ENCODE assay signal across 8 cellular contexts in genomic region chr7:123871998-123872867, GRCh38. TPM values are rescaled to one million over a fixed set of nuclear protein-coding genes. Genes with fewer than 3 reads are reported as not detected.
DNase-seq lines count a peak whose midpoint lies in the region; ATAC-seq and TF ChIP-seq lines count a peak whose summit lies in the region.

No MANE protein-coding gene starts in this region.

- no peaks in the 10 kb centered on the region for H3K9me3 Mint-ChIP-seq in activated T-helper 1 cell treated with anti-CD3 and anti-CD28 coated beads, Interleukin-12 subunit alpha, Interleukin-12 subunit beta, Interleukin-2, Interleukin-4 antibody, amounts not matched to agents 30 ng/mL and 10 ng/mL and 1 ng/mL, durations not matched to agents 14 hours and 24 hours and 36 hours

- H3K27ac ChIP-seq in foreskin keratinocyte (no peak overlapping the region), psoas muscle (no peak overlapping the region)

- no peaks in the 10 kb centered on the region for H3K9me3 ChIP-seq in psoas muscle

- TF ChIP-seq CTCF in foreskin keratinocyte (conservative IDR thresholded peaks at IDR 0.05) (peak; percentile 75), psoas muscle (IDR thresholded peaks at IDR 0.05) (peak; percentile 65)

- no peak overlapping the region for H3K4me3 ChIP-seq in psoas muscle

- no peaks in the 10 kb centered on the region for H3K4me1 Mint-ChIP-seq in activated T-helper 1 cell treated with anti-CD3 and anti-CD28 coated beads, Interleukin-12 subunit alpha, Interleukin-12 subunit beta, Interleukin-2, Interleukin-4 antibody, amounts not matched to agents 30 ng/mL and 10 ng/mL and 1 ng/mL, durations not matched to agents 14 hours and 24 hours and 36 hours (ENCODE audit: low read depth)

- peaks cover 3% of the 10 kb centered on the region for H3K27me3 Mint-ChIP-seq in activated T-helper 1 cell treated with anti-CD3 and anti-CD28 coated beads, Interleukin-12 subunit alpha, Interleukin-12 subunit beta, Interleukin-2, Interleukin-4 antibody, amounts not matched to agents 30 ng/mL and 10 ng/mL and 1 ng/mL, durations not matched to agents 14 hours and 24 hours and 36 hours (ENCODE audit: insufficient read depth)

- H3K4me1 ChIP-seq in foreskin keratinocyte (no peaks in the 10 kb centered on the region), psoas muscle (peaks cover 3% of the 10 kb centered on the region)

- intact Hi-C loops in psoas muscle (cut with DNase I) = loop anchor here in 1 of 2 donors (5.0 kb wide), 1 partner anchor 290 kb away; no protein-coding TSS in a partner anchor
- intact Hi-C loops in activated T-helper 1 cell treated with anti-CD3 and anti-CD28 coated beads, Interleukin-12 subunit alpha, Interleukin-12 subunit beta, Interleukin-2, Interleukin-4 antibody, amounts not matched to agents 30 ng/mL and 10 ng/mL and 1 ng/mL, durations not matched to agents 14 hours and 24 hours and 36 hours (cut with micrococcal nuclease) = loop anchor here (1.0 to 2.0 kb wide), 2 partner anchors 248 to 377 kb away; no protein-coding TSS in a partner anchor

- no peak overlapping the region for H3K27ac Mint-ChIP-seq in activated T-helper 1 cell treated with anti-CD3 and anti-CD28 coated beads, Interleukin-12 subunit alpha, Interleukin-12 subunit beta, Interleukin-2, Interleukin-4 antibody, amounts not matched to agents 30 ng/mL and 10 ng/mL and 1 ng/mL, durations not matched to agents 14 hours and 24 hours and 36 hours

- peak; percentile 93 for ATAC-seq in GM18907 (IDR thresholded peaks at IDR 0.05; ENCODE audit: unreplicated experiment)
- ATAC-seq in HG03060 (IDR thresholded peaks at IDR 0.05; ENCODE audit: low read depth, unreplicated experiment) = peak; percentile 84
- peak; percentile 91 for ATAC-seq in foreskin keratinocyte
- peak; percentile 83 to 97 (median 95) for ATAC-seq in psoas muscle

- no peaks in the 10 kb centered on the region for H3K36me3 Mint-ChIP-seq in activated T-helper 1 cell treated with anti-CD3 and anti-CD28 coated beads, Interleukin-12 subunit alpha, Interleukin-12 subunit beta, Interleukin-2, Interleukin-4 antibody, amounts not matched to agents 30 ng/mL and 10 ng/mL and 1 ng/mL, durations not matched to agents 14 hours and 24 hours and 36 hours (ENCODE audit: low read depth)

- H3K36me3 ChIP-seq in psoas muscle (ENCODE audit: insufficient read depth in 1 of 2, low read depth in 1 of 2) = no peaks in the 10 kb centered on the region

- H3K27me3 ChIP-seq in foreskin keratinocyte (peaks cover 2% of the 10 kb centered on the region), psoas muscle (ENCODE audit: insufficient read depth in 3 of 3, low read length in 2 of 3) (no peaks in the 10 kb centered on the region)

- no peak overlapping the region for H3K4me3 Mint-ChIP-seq in activated T-helper 1 cell treated with anti-CD3 and anti-CD28 coated beads, Interleukin-12 subunit alpha, Interleukin-12 subunit beta, Interleukin-2, Interleukin-4 antibody, amounts not matched to agents 30 ng/mL and 10 ng/mL and 1 ng/mL, durations not matched to agents 14 hours and 24 hours and 36 hours

- WGBS in psoas muscle, 3 donors = 18 to 23% (median 20%) methylated on average over 7 of the region's 7 CpGs

- DNase-seq in COLO668 (lab: John Stamatoyannopoulos, UW; ENCODE audit: unreplicated experiment) (peak; percentile 47), NCI-H2029 treated with DMSO at 0.1 percent for 48 hours (lab: John Stamatoyannopoulos, UW) (peak; percentile 14), foreskin keratinocyte (peak in 1 of 2 donors; percentile 42), psoas muscle (peak; percentile 19 to 46)
- peak; percentile 9 to 16 for DNase-seq in activated CD4-positive, alpha-beta T cell treated with anti-CD3 and anti-CD28 coated beads, Interleukin-2, amount 50 U/mL, for 4 hours
- DNase-seq in activated T-helper 1 cell treated with anti-CD3 and anti-CD28 coated beads, Interleukin-12 subunit alpha, Interleukin-12 subunit beta, Interleukin-2, Interleukin-4 antibody, amounts not matched to agents 30 ng/mL and 10 ng/mL and 1 ng/mL, durations not matched to agents 14 hours and 24 hours and 36 hours (ENCODE audit: low spot score) = no peak

RNA-seq across cellular contexts. Expression of gene HYAL4, which starts 27.3 kb away (rescaled TPM):
- total RNA-seq in foreskin keratinocyte (0.17 TPM in 1 of 2 replicates, not detected in the other), psoas muscle (1 to 10 TPM in 3 of 4 donors, under 1 TPM in 1; 0.19 to 3.2 (median 2.4) TPM)
- polyA plus RNA-seq in foreskin keratinocyte (0.10 TPM in 1 of 2 replicates, not detected in the other), psoas muscle (1 to 10 TPM in 1 of 3 donors, under 1 TPM in 1, not detected in 1; 0.13 to 1.7 TPM)
- total RNA-seq in activated T-helper 1 cell treated with anti-CD3 and anti-CD28 coated beads, Interleukin-12 subunit alpha, Interleukin-12 subunit beta, Interleukin-2, Interleukin-4 antibody, amounts not matched to agents 30 ng/mL and 10 ng/mL and 1 ng/mL, durations not matched to agents 14 hours and 24 hours and 36 hours = not detected in 2 replicates

RNA-seq across cellular contexts. Expression of gene SPAM1, which starts 52.8 kb away (rescaled TPM):
- total RNA-seq in foreskin keratinocyte = not detected in 2 replicates
- not detected in 2 replicates for polyA plus RNA-seq in foreskin keratinocyte
- under 1 TPM in 1 of 4 donors, not detected in 3; 0.79 TPM for total RNA-seq in psoas muscle
- polyA plus RNA-seq in psoas muscle = not detected
- not detected in 2 replicates for total RNA-seq in activated T-helper 1 cell treated with anti-CD3 and anti-CD28 coated beads, Interleukin-12 subunit alpha, Interleukin-12 subunit beta, Interleukin-2, Interleukin-4 antibody, amounts not matched to agents 30 ng/mL and 10 ng/mL and 1 ng/mL, durations not matched to agents 14 hours and 24 hours and 36 hours
